29 cellular contexts compared by ENCODE assay signal in the genomic region with DNA sequence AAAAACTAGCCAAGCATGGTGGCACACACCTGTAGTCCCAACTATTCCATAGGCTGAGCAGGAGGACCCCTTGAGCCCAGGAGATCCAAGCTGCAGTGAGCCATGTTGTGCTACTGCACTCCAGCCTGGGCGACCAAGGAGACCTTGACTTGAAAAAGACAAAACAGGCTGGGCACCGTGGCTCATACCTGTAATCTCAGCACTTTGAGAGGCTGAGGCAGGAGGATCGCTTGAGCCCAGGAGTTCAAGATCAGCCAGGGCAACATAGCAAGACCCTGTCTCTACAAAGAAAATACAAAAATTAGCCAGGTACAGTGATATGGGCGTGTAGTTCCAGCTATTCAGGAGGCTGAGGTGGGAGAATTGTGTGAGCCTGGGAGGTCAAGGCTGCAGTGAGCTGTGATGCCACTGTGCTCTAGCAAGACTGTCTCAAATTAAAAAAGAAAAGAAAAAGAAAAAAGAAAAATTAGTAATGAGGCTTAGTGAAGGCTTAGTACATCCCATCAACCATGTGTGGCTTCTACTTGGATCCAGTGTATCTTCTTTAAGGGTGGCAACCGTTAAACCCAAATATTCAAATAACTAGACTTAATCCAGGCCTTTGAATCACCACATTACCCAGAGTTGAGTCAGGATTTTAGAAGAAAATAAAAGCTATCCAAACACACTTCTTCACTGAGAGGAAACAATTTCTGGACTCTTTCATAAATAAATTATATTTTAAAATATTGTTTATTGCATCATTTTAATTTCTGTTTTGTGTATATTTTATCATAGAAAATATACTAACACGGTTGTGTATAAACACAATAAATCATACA.
A peak's percentile ranks its signal among the peaks of the same experiment; 100 is the strongest.
DNase-seq lines count a peak whose midpoint lies in the region; TF ChIP-seq lines count a peak whose summit lies in the region.
"Had no signal": no experiment of that assay in that cellular context is flagged by ENCODE, and none has a peak within 500 bp of the region (broad histone marks: within the 10 kb centered on the region; RNA-seq: fewer than 3 reads in every experiment).

No MANE protein-coding gene starts in this region.

- H3K4me3 ChIP-seq in SJSA1, result no peak overlapping the region
- H3K4me3 ChIP-seq in fibroblast of mammary gland (ENCODE audit: control insufficient read depth, low read depth, low read length), result no peak overlapping the region
- H3K4me3 ChIP-seq: lower lobe of right lung, suprapubic skin, upper lobe of right lung had no signal

- H3K36me3 ChIP-seq in SJSA1, result no peaks in the 10 kb centered on the region
- H3K36me3 ChIP-seq: lower lobe of right lung, suprapubic skin, upper lobe of right lung had no signal

- no peak for TF ChIP-seq CTCF in fibroblast of mammary gland (conservative IDR thresholded peaks at IDR 0.05; ENCODE audit: control insufficient read depth, insufficient read depth, low read depth, low read length)

- DNase-seq in GM04503 (ENCODE audit: low read depth) (peak; percentile 34), SJSA1 (ENCODE audit: low read depth in 1 of 2, low spot score in 2 of 2) (no peak), fibroblast of mammary gland (ENCODE audit: low read depth) (peak; percentile 52), stromal cell of bone marrow (ENCODE audit: low read depth) (peak; percentile 28), mesenteric fat pad (ENCODE audit: low spot score) (no peak), NCI-H187 (lab: John Stamatoyannopoulos, UW) (no peak), ACHN (no peak)
- DNase-seq: activated CD4-positive, alpha-beta T cell treated with anti-CD3 and anti-CD28 coated beads for 4 hours; activated CD8-positive, alpha-beta T cell treated with anti-CD3 and anti-CD28 coated beads, Interleukin-2, amount 10 ng/mL, durations not matched to agents 7 days and 5 days; activated naive CD4-positive, alpha-beta T cell treated with anti-CD3 and anti-CD28 coated beads, Interleukin-2, amount 50 U/mL, for 16 hours; aorta; CD4-positive, alpha-beta memory T cell; cortex of kidney; H7; hippocampal formation; Kasumi-1; lower lobe of right lung; natural killer cell; NCI-H146; NCI-H2107; NCI-H345; SHP77; small intestine; stimulated activated naive CD4-positive, alpha-beta T cell; T-helper 9 cell; upper lobe of right lung had no signal

- peak overlapping the region; percentile 58 for H3K27ac ChIP-seq in SJSA1
- H3K27ac ChIP-seq: HL-60, lower lobe of right lung, suprapubic skin, upper lobe of right lung, VCaP had no signal

- in situ Hi-C loops in ACHN (cut with HindIII; ENCODE audit: low pct_ligation_motif_present, low pct_unique_long_range_greater_than_20kb, low sequenced_read_pairs), result no loop called here

- H3K4me1 ChIP-seq in SJSA1 (replicated peaks), result peaks cover 23% of the 10 kb centered on the region

- H3K27me3 ChIP-seq in SJSA1 (replicated peaks), result no peaks in the 10 kb centered on the region
- H3K27me3 ChIP-seq: suprapubic skin, upper lobe of right lung had no signal

- H3K9me3 ChIP-seq in SJSA1 (replicated peaks), result no peaks in the 10 kb centered on the region; the same call in none of the 2 replicates
- H3K9me3 ChIP-seq: lower lobe of right lung, suprapubic skin, upper lobe of right lung had no signal

Comparison
In these comparisons a context has a peak if more than half of its experiments do, and no peak if none do; other contexts are left out.
1. DNase-seq: peak in GM04503 (single experiment), fibroblast of mammary gland (single experiment) and stromal cell of bone marrow (single experiment); none in SJSA1 (0 of 2), mesenteric fat pad (single experiment), NCI-H187 (0 of 2) and ACHN (single experiment).